ENCODE assay signal across 5 cellular contexts in genomic region chr6:53305506-53306005, GRCh38. TPM values are rescaled to one million over a fixed set of nuclear protein-coding genes. Genes with fewer than 3 reads are reported as not detected.
A peak's percentile ranks its signal among the peaks of the same experiment; 100 is the strongest.
DNase-seq lines count a peak whose midpoint lies in the region; ATAC-seq and TF ChIP-seq lines count a peak whose summit lies in the region.
"Not testable (repeated sequence)": the region's sequence is repeated elsewhere in the genome, so short reads cannot be mapped to it uniquely, and the experiment has no call there.

No MANE protein-coding gene starts in this region.

- H3K4me3 ChIP-seq in HEK293 (ENCODE audit: low read depth, low read length) = not testable (repeated sequence)

- H3K27me3 Mint-ChIP-seq in T-helper 17 cell; activated CD4-positive, alpha-beta memory T cell treated with anti-CD3 and anti-CD28 coated beads for 36 hours; chondrocyte (ENCODE audit: low read depth); natural killer cell (ENCODE audit: low read depth in 2 of 2): not testable (repeated sequence)

- CTCF ChIA-PET in HEK293 (lab: Yijun Ruan, JAX); activated CD4-positive, alpha-beta memory T cell treated with anti-CD3 and anti-CD28 coated beads for 36 hours (lab: Charles Lee): not testable (repeated sequence)

- not testable (repeated sequence) for H3K36me3 ChIP-seq in HEK293 (ENCODE audit: control insufficient read depth in 2 of 2, insufficient read depth in 1 of 2, low read length in 2 of 2)

- H3K27ac Mint-ChIP-seq in T-helper 17 cell (peak overlapping the region; percentile 84), chondrocyte (ENCODE audit: unreplicated experiment) (peak overlapping the region; percentile 69), natural killer cell (peak overlapping the region; percentile 14 to 68)
- peak overlapping the region; percentile 13 for H3K27ac Mint-ChIP-seq in activated CD4-positive, alpha-beta memory T cell treated with anti-CD3 and anti-CD28 coated beads for 36 hours

- peaks cover 26% of the 10 kb centered on the region for H3K4me1 ChIP-seq in HEK293 (ENCODE audit: control insufficient read depth, insufficient read depth, low read length)

- not testable (repeated sequence) for H3K9me3 ChIP-seq in HEK293 (ENCODE audit: control insufficient read depth, insufficient read depth, low read depth, low read length); T-helper 17 cell (ENCODE audit: control insufficient read depth, low read length, poor library complexity, severe bottlenecking)

- H3K27ac ChIP-seq in HEK293 (ENCODE audit: extremely low read depth, low read depth, low read length) = not testable (repeated sequence)

- not testable (repeated sequence) for DNase-seq in T-helper 17 cell; activated CD4-positive, alpha-beta memory T cell treated with anti-CD3 and anti-CD28 coated beads for 36 hours; chondrocyte (ENCODE audit: low spot score); natural killer cell

- POLR2A ChIA-PET in HEK293 (lab: Yijun Ruan, JAX); activated CD4-positive, alpha-beta memory T cell treated with anti-CD3 and anti-CD28 coated beads for 36 hours (lab: Charles Lee): not testable (repeated sequence)

- not testable (repeated sequence) for H3K9me3 Mint-ChIP-seq in activated CD4-positive, alpha-beta memory T cell treated with anti-CD3 and anti-CD28 coated beads for 36 hours; chondrocyte (ENCODE audit: low read depth); natural killer cell

- H3K4me3 Mint-ChIP-seq in T-helper 17 cell = peak overlapping the region; percentile 59
- H3K4me3 Mint-ChIP-seq in activated CD4-positive, alpha-beta memory T cell treated with anti-CD3 and anti-CD28 coated beads for 36 hours; chondrocyte (ENCODE audit: unreplicated experiment); natural killer cell: not testable (repeated sequence)

- not testable (repeated sequence) for H3K36me3 Mint-ChIP-seq in T-helper 17 cell (ENCODE audit: low read depth); activated CD4-positive, alpha-beta memory T cell treated with anti-CD3 and anti-CD28 coated beads for 36 hours; chondrocyte (ENCODE audit: low read depth); natural killer cell

- ATAC-seq in T-helper 17 cell, natural killer cell: not testable (repeated sequence)

- TF ChIP-seq CTCF in HEK293 (tag by site-specific recombination; IDR thresholded peaks at IDR 0.05); chondrocyte (IDR thresholded peaks at IDR 0.05); natural killer cell (IDR thresholded peaks at IDR 0.05): not testable (repeated sequence)

- H3K4me1 Mint-ChIP-seq in T-helper 17 cell (peaks cover 70% of the 10 kb centered on the region), chondrocyte (ENCODE audit: low read depth) (peaks cover 82% of the 10 kb centered on the region), natural killer cell (peaks cover 77 to 85% of the 10 kb centered on the region in 2 donors)
- peaks cover 84% of the 10 kb centered on the region for H3K4me1 Mint-ChIP-seq in activated CD4-positive, alpha-beta memory T cell treated with anti-CD3 and anti-CD28 coated beads for 36 hours (ENCODE audit: low read depth)

- intact Hi-C loops in activated CD4-positive, alpha-beta memory T cell treated with anti-CD3 and anti-CD28 coated beads for 36 hours (cut with micrococcal nuclease) = loop anchor here (2.0 to 10.0 kb wide), 4 partner anchors 75 to 311 kb away; partner anchors contain the start of gene GSTA4
- intact Hi-C loops in natural killer cell (cut with micrococcal nuclease) = not testable (repeated sequence)

TF ChIP-seq in HEK293, 187 proteins besides CTCF, POLR2A, EP300 and RAD21:
- TF ChIP-seq ZNF202 (tag by site-specific recombination; IDR thresholded peaks at IDR 0.05; ENCODE audit: borderline replicate concordance) = 0 out of 2 replicates have a peak, but pooled peaks have one; percentile 21
TF ChIP-seq in HEK293: peak in this region for 1; not testable (repeated sequence) for 186.

RNA-seq across cellular contexts. Expression of gene ELOVL5, which starts 43.2 kb away (rescaled TPM):
- total RNA-seq in T-helper 17 cell = 100 to 1,000 TPM; 121 to 147 TPM
- 100 to 1,000 TPM; 112 to 121 TPM for total RNA-seq in activated CD4-positive, alpha-beta memory T cell treated with anti-CD3 and anti-CD28 coated beads for 36 hours
- 95.1 to 127 TPM (median 102 TPM) in 3 replicates for total RNA-seq in chondrocyte
- 10 to 100 TPM; 72.1 to 99.5 (median 73.7) TPM for total RNA-seq in natural killer cell

Comparison
In these comparisons a context has a peak if more than half of its experiments do, and no peak if none do; other contexts are left out.
1. H3K27ac Mint-ChIP-seq: peak in every context shown above with its lines; median percentile 84 in T-helper 17 cell; 69 in chondrocyte; 41 in natural killer cell; 13 in activated CD4-positive, alpha-beta memory T cell treated with anti-CD3 and anti-CD28 coated beads for 36 hours.